23 cellular contexts compared by ENCODE assay signal in genomic region chr13:110773480-110773879, GRCh38. TPM values are rescaled to one million over a fixed set of nuclear protein-coding genes. Genes with fewer than 3 reads are reported as not detected.
DNase-seq lines count a peak whose midpoint lies in the region; ATAC-seq and TF ChIP-seq lines count a peak whose summit lies in the region.
"Had no signal": no experiment of that assay in that cellular context is flagged by ENCODE, and none has a peak within 500 bp of the region (broad histone marks: within the 10 kb centered on the region; RNA-seq: fewer than 3 reads in every experiment).

No MANE protein-coding gene starts in this region.

- H3K4me1 Mint-ChIP-seq in memory B cell: no peaks in the 10 kb centered on the region
- H3K4me1 Mint-ChIP-seq in stimulated activated effector memory CD8-positive, alpha-beta T cell treated with anti-CD3 and anti-CD28 coated beads, Interleukin-12 subunit alpha, Interleukin-12 subunit beta, amount 100 ng/mL, for 72 hours: peaks cover 6% of the 10 kb centered on the region
- H3K4me1 Mint-ChIP-seq: CD14-positive monocyte; CD4-positive, alpha-beta memory T cell had no signal

- no peak overlapping the region for H3K4me3 ChIP-seq in esophagus muscularis mucosa
- H3K4me3 ChIP-seq in prostate gland: no peak overlapping the region
- H3K4me3 ChIP-seq: A549; BLaER1 treated with 17β-estradiol and CSF1 and Interleukin-3, amounts not matched to agents 10 nM and 100 nM had no signal

- TF ChIP-seq EP300 in esophagus muscularis mucosa (IDR thresholded peaks at IDR 0.05): no peak

- H3K27me3 Mint-ChIP-seq in memory B cell: peaks cover 5% of the 10 kb centered on the region

- H3K36me3 ChIP-seq in esophagus muscularis mucosa (no peaks in the 10 kb centered on the region), prostate gland (no peaks in the 10 kb centered on the region)
- H3K36me3 ChIP-seq: BLaER1 treated with 17β-estradiol and CSF1 and Interleukin-3, amounts not matched to agents 10 nM and 100 nM had no signal

- WGBS in esophagus muscularis mucosa: 91% methylated on average over 7 of the region's 7 CpGs
- WGBS in prostate gland: 88% methylated on average over 7 of the region's 7 CpGs

- peak overlapping the region; percentile 8 for H3K27ac Mint-ChIP-seq in memory B cell
- no peak overlapping the region for H3K27ac Mint-ChIP-seq in stimulated activated effector memory CD8-positive, alpha-beta T cell treated with anti-CD3 and anti-CD28 coated beads, Interleukin-12 subunit alpha, Interleukin-12 subunit beta, amount 100 ng/mL, for 72 hours
- H3K27ac Mint-ChIP-seq: B cell; CD14-positive monocyte; CD4-positive, alpha-beta memory T cell; CD4-positive, CD25-positive, alpha-beta regulatory T cell had no signal

- H3K4me3 Mint-ChIP-seq in memory B cell: no peak overlapping the region
- no peak overlapping the region for H3K4me3 Mint-ChIP-seq in stimulated activated effector memory CD8-positive, alpha-beta T cell treated with anti-CD3 and anti-CD28 coated beads, Interleukin-12 subunit alpha, Interleukin-12 subunit beta, amount 100 ng/mL, for 72 hours
- H3K4me3 Mint-ChIP-seq: B cell; CD14-positive monocyte; CD4-positive, alpha-beta memory T cell; CD4-positive, CD25-positive, alpha-beta regulatory T cell; CD8-positive, alpha-beta memory T cell had no signal

- H3K4me1 ChIP-seq in esophagus muscularis mucosa (no peaks in the 10 kb centered on the region), prostate gland (replicated peaks) (no peaks in the 10 kb centered on the region), foreskin keratinocyte (no peaks in the 10 kb centered on the region)
- H3K4me1 ChIP-seq: A549 had no signal

- peaks cover 0 to 9% (median 0%) of the 10 kb centered on the region in 4 donors for H3K27me3 ChIP-seq in esophagus muscularis mucosa
- no peaks in the 10 kb centered on the region for H3K27me3 ChIP-seq in prostate gland (replicated peaks; ENCODE audit: insufficient read depth)
- peaks cover 12% of the 10 kb centered on the region for H3K27me3 ChIP-seq in foreskin keratinocyte
- H3K27me3 ChIP-seq: BLaER1 treated with 17β-estradiol and CSF1 and Interleukin-3, amounts not matched to agents 10 nM and 100 nM had no signal

- ATAC-seq in memory B cell (ENCODE audit: low read depth) (no peak), foreskin keratinocyte (no peak)
- peak; percentile 24 for ATAC-seq in stimulated activated effector memory CD8-positive, alpha-beta T cell treated with anti-CD3 and anti-CD28 coated beads, Interleukin-12 subunit alpha, Interleukin-12 subunit beta, amount 100 ng/mL, for 72 hours
- ATAC-seq: A549 had no signal

- TF ChIP-seq CTCF in esophagus muscularis mucosa (IDR thresholded peaks at IDR 0.05) (no peak), prostate gland (IDR thresholded peaks at IDR 0.05) (no peak), foreskin keratinocyte (conservative IDR thresholded peaks at IDR 0.05) (no peak)

- H3K27ac ChIP-seq in esophagus muscularis mucosa (replicated peaks in 1 of 4) (no peak overlapping the region), prostate gland (no peak overlapping the region), foreskin keratinocyte (no peak overlapping the region)
- H3K27ac ChIP-seq: 22Rv1; A549; BLaER1 treated with 17β-estradiol and CSF1 and Interleukin-3, amounts not matched to agents 10 nM and 100 nM had no signal

- TF ChIP-seq POLR2A in esophagus muscularis mucosa (IDR thresholded peaks at IDR 0.05; ENCODE audit: low read depth) (no peak), prostate gland (IDR thresholded peaks at IDR 0.05) (no peak)

- DNase-seq in esophagus muscularis mucosa (ENCODE audit: extremely low spot score) (peak; percentile 64), memory B cell (ENCODE audit: low spot score in 2 of 2) (no peak), prostate gland (ENCODE audit: low spot score) (no peak), C1 segment of cervical spinal cord (lab: John Stamatoyannopoulos, UW) (no peak), foreskin keratinocyte (no peak)
- no peak for DNase-seq in stimulated activated effector memory CD8-positive, alpha-beta T cell treated with anti-CD3 and anti-CD28 coated beads, Interleukin-12 subunit alpha, Interleukin-12 subunit beta, amount 100 ng/mL, for 72 hours (ENCODE audit: low spot score in 2 of 2)
- DNase-seq: AML-193; CD4-positive, alpha-beta memory T cell; CD4-positive, CD25-positive, alpha-beta regulatory T cell; CD8-positive, alpha-beta memory T cell; COR-L47; DMS 273 treated with DMSO at 0.1 percent for 48 hours; DMS153; DMS53; DMS79; DND-41; EL; GDM1 had no signal

- intact Hi-C loops in esophagus muscularis mucosa (cut with DNase I) (no loop called here), prostate gland (cut with DNase I) (no loop called here)

- no peaks in the 10 kb centered on the region for H3K36me3 Mint-ChIP-seq in memory B cell
- H3K36me3 Mint-ChIP-seq in stimulated activated effector memory CD8-positive, alpha-beta T cell treated with anti-CD3 and anti-CD28 coated beads, Interleukin-12 subunit alpha, Interleukin-12 subunit beta, amount 100 ng/mL, for 72 hours: no peaks in the 10 kb centered on the region
- H3K36me3 Mint-ChIP-seq: CD14-positive monocyte; CD4-positive, alpha-beta memory T cell; CD4-positive, CD25-positive, alpha-beta regulatory T cell; CD8-positive, alpha-beta memory T cell had no signal

- no peaks in the 10 kb centered on the region for H3K9me3 Mint-ChIP-seq in memory B cell
- no peaks in the 10 kb centered on the region for H3K9me3 Mint-ChIP-seq in stimulated activated effector memory CD8-positive, alpha-beta T cell treated with anti-CD3 and anti-CD28 coated beads, Interleukin-12 subunit alpha, Interleukin-12 subunit beta, amount 100 ng/mL, for 72 hours
- H3K9me3 Mint-ChIP-seq: CD4-positive, alpha-beta memory T cell; CD8-positive, alpha-beta memory T cell had no signal

- H3K9me3 ChIP-seq in esophagus muscularis mucosa (no peaks in the 10 kb centered on the region), prostate gland (no peaks in the 10 kb centered on the region)
- H3K9me3 ChIP-seq: A549; BLaER1 treated with 17β-estradiol and CSF1 and Interleukin-3, amounts not matched to agents 10 nM and 100 nM had no signal

RNA-seq across cellular contexts. Expression of gene ING1, which starts 60.0 kb away (rescaled TPM):
- 10 to 100 TPM; 17.2 to 25.5 (median 23.2) TPM for total RNA-seq in esophagus muscularis mucosa
- 10 to 100 TPM; 19.1 to 38.3 TPM for total RNA-seq in prostate gland
- 9.2 and 13.0 TPM in 2 replicates for total RNA-seq in foreskin keratinocyte
- 8.0 and 10.8 TPM in 2 replicates for polyA plus RNA-seq in foreskin keratinocyte
